In the genomic region with DNA sequence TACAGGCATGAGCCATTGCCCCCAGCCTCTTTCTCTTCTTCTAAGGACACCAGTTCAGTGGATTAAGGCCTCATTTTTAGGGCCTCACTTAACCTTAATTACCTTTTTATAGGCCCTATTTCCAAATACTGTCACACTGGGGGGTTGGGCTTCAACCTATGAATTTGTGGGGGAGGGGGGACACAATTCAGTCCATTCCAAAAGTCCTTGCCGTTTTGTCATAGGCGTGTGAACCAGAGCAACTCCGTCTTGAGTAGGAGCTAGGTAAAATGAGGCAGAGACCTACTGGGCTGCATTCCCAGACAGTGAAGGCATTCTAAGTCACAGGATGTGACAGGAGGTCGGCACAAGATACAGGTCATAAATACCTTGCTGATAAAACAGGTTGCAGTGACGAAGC, we compare ENCODE assay signal across 1 cellular context.
TF ChIP-seq lines count a peak whose summit lies in the region.

No MANE protein-coding gene starts in this region.

TF ChIP-seq in K562, 482 proteins besides CTCF, POLR2A, EP300 and RAD21 (continued from another document and continues in another):
- TF ChIP-seq, protein P1, sequence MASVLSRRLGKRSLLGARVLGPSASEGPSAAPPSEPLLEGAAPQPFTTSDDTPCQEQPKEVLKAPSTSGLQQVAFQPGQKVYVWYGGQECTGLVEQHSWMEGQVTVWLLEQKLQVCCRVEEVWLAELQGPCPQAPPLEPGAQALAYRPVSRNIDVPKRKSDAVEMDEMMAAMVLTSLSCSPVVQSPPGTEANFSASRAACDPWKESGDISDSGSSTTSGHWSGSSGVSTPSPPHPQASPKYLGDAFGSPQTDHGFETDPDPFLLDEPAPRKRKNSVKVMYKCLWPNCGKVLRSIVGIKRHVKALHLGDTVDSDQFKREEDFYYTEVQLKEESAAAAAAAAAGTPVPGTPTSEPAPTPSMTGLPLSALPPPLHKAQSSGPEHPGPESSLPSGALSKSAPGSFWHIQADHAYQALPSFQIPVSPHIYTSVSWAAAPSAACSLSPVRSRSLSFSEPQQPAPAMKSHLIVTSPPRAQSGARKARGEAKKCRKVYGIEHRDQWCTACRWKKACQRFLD (CRISPR knock-in tag; IDR thresholded peaks at IDR 0.05): 0 out of 2 replicates have a peak, but pooled peaks have one; percentile 26
- TF ChIP-seq ZBTB26 (CRISPR knock-in tag; IDR thresholded peaks at IDR 0.05) (0 out of 2 replicates have a peak, but pooled peaks have one; percentile 10), HES1 (IDR thresholded peaks at IDR 0.05; ENCODE audit: low read depth) (no peak), TEAD2 (tag; IDR thresholded peaks at IDR 0.05) (peak; percentile 75; the same call in 1 of the 2 replicates), LCOR (CRISPR knock-in tag; IDR thresholded peaks at IDR 0.05) (no peak), HNRNPK (IDR thresholded peaks at IDR 0.05; ENCODE audit: low read depth, low read length, poor library complexity, severe bottlenecking) (no peak), SIRT6 (IDR thresholded peaks at IDR 0.05; ENCODE audit: low read depth, low read length) (no peak), PBX2 (CRISPR knock-in tag; IDR thresholded peaks at IDR 0.05; ENCODE audit: low read depth) (no peak), PBX2 (tag; conservative IDR thresholded peaks at IDR 0.05; ENCODE audit: low read depth) (peak; percentile 38; the same call in 1 of the 2 replicates), MECOM (CRISPR knock-in tag; IDR thresholded peaks at IDR 0.05) (peak; percentile 79), NR3C1 (CRISPR knock-in tag; IDR thresholded peaks at IDR 0.05) (no peak), NR2C1 (IDR thresholded peaks at IDR 0.05) (no peak), NR2C1 (tag; IDR thresholded peaks at IDR 0.05) (peak; percentile 86), NFE2L1 (tag; IDR thresholded peaks at IDR 0.05; ENCODE audit: borderline replicate concordance, low read depth) (peak; percentile 44; the same call in 1 of the 2 replicates), DIDO1 (tag; IDR thresholded peaks at IDR 0.05; ENCODE audit: low read depth) (peak; percentile 57; the same call in 1 of the 2 replicates), BMI1 (IDR thresholded peaks at IDR 0.05; ENCODE audit: low read length) (no peak), E2F3 (CRISPR knock-in tag; IDR thresholded peaks at IDR 0.05) (peak; percentile 49; the same call in 1 of the 2 replicates), TCFL5 (CRISPR knock-in tag; conservative IDR thresholded peaks at IDR 0.05) (no peak), MEF2D (tag; conservative IDR thresholded peaks at IDR 0.05; ENCODE audit: low read depth) (peak; percentile 92), PTTG1 (tag; IDR thresholded peaks at IDR 0.05; ENCODE audit: low read depth) (peak; percentile 94), FOXP1 (CRISPR knock-in tag; IDR thresholded peaks at IDR 0.05) (no peak), DDX20 (tag; IDR thresholded peaks at IDR 0.05; ENCODE audit: low read depth) (peak; percentile 93), GTF2A2 (tag; IDR thresholded peaks at IDR 0.05) (peak; percentile 57; the same call in 1 of the 2 replicates), ZNF384 (IDR thresholded peaks at IDR 0.05; ENCODE audit: low read depth, low read length) (no peak), PTRF (tag; IDR thresholded peaks at IDR 0.05) (peak; percentile 95), NCOA1 (IDR thresholded peaks at IDR 0.05; ENCODE audit: low read depth) (no peak), CREBBP (IDR thresholded peaks at IDR 0.05; ENCODE audit: low read depth, low read length) (no peak), DMBX1 (CRISPR knock-in tag; IDR thresholded peaks at IDR 0.05; ENCODE audit: borderline replicate concordance) (peak; percentile 83), ZBTB49 (CRISPR knock-in tag; IDR thresholded peaks at IDR 0.05; ENCODE audit: borderline replicate concordance) (no peak), CXXC5 (CRISPR knock-in tag; IDR thresholded peaks at IDR 0.05) (peak; percentile 25; the same call in 1 of the 2 replicates), ZNF133 (CRISPR knock-in tag; IDR thresholded peaks at IDR 0.05) (no peak), KLF6 (CRISPR knock-in tag; IDR thresholded peaks at IDR 0.05; ENCODE audit: borderline replicate concordance) (peak; percentile 69; the same call in 1 of the 2 replicates)
- TF ChIP-seq, protein P2, sequence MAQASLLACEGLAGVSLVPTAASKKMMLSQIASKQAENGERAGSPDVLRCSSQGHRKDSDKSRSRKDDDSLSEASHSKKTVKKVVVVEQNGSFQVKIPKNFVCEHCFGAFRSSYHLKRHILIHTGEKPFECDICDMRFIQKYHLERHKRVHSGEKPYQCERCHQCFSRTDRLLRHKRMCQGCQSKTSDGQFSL (CRISPR knock-in tag; IDR thresholded peaks at IDR 0.05): no peak
- TF ChIP-seq, protein P2 (tag; IDR thresholded peaks at IDR 0.05): peak in 1 of 2 experiments; percentile 87; a peak in 2 of 4 replicates
- TF ChIP-seq, protein P3, sequence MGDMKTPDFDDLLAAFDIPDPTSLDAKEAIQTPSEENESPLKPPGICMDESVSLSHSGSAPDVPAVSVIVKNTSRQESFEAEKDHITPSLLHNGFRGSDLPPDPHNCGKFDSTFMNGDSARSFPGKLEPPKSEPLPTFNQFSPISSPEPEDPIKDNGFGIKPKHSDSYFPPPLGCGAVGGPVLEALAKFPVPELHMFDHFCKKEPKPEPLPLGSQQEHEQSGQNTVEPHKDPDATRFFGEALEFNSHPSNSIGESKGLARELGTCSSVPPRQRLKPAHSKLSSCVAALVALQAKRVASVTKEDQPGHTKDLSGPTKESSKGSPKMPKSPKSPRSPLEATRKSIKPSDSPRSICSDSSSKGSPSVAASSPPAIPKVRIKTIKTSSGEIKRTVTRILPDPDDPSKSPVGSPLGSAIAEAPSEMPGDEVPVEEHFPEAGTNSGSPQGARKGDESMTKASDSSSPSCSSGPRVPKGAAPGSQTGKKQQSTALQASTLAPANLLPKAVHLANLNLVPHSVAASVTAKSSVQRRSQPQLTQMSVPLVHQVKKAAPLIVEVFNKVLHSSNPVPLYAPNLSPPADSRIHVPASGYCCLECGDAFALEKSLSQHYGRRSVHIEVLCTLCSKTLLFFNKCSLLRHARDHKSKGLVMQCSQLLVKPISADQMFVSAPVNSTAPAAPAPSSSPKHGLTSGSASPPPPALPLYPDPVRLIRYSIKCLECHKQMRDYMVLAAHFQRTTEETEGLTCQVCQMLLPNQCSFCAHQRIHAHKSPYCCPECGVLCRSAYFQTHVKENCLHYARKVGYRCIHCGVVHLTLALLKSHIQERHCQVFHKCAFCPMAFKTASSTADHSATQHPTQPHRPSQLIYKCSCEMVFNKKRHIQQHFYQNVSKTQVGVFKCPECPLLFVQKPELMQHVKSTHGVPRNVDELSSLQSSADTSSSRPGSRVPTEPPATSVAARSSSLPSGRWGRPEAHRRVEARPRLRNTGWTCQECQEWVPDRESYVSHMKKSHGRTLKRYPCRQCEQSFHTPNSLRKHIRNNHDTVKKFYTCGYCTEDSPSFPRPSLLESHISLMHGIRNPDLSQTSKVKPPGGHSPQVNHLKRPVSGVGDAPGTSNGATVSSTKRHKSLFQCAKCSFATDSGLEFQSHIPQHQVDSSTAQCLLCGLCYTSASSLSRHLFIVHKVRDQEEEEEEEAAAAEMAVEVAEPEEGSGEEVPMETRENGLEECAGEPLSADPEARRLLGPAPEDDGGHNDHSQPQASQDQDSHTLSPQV (IDR thresholded peaks at IDR 0.05): peak; percentile 82
- TF ChIP-seq, protein P4, sequence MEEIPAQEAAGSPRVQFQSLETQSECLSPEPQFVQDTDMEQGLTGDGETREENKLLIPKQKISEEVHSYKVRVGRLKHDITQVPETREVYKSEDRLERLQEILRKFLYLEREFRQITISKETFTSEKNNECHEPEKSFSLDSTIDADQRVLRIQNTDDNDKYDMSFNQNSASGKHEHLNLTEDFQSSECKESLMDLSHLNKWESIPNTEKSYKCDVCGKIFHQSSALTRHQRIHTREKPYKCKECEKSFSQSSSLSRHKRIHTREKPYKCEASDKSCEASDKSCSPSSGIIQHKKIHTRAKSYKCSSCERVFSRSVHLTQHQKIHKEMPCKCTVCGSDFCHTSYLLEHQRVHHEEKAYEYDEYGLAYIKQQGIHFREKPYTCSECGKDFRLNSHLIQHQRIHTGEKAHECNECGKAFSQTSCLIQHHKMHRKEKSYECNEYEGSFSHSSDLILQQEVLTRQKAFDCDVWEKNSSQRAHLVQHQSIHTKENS (CRISPR knock-in tag; IDR thresholded peaks at IDR 0.05): no peak
- TF ChIP-seq, protein P5, sequence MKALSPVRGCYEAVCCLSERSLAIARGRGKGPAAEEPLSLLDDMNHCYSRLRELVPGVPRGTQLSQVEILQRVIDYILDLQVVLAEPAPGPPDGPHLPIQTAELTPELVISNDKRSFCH (CRISPR knock-in tag; IDR thresholded peaks at IDR 0.05): no peak
- TF ChIP-seq, protein P5 (tag; IDR thresholded peaks at IDR 0.05): peak; percentile 95
- TF ChIP-seq, protein P6, sequence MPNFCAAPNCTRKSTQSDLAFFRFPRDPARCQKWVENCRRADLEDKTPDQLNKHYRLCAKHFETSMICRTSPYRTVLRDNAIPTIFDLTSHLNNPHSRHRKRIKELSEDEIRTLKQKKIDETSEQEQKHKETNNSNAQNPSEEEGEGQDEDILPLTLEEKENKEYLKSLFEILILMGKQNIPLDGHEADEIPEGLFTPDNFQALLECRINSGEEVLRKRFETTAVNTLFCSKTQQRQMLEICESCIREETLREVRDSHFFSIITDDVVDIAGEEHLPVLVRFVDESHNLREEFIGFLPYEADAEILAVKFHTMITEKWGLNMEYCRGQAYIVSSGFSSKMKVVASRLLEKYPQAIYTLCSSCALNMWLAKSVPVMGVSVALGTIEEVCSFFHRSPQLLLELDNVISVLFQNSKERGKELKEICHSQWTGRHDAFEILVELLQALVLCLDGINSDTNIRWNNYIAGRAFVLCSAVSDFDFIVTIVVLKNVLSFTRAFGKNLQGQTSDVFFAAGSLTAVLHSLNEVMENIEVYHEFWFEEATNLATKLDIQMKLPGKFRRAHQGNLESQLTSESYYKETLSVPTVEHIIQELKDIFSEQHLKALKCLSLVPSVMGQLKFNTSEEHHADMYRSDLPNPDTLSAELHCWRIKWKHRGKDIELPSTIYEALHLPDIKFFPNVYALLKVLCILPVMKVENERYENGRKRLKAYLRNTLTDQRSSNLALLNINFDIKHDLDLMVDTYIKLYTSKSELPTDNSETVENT (CRISPR knock-in tag; IDR thresholded peaks at IDR 0.05): no peak
- TF ChIP-seq, protein P7, sequence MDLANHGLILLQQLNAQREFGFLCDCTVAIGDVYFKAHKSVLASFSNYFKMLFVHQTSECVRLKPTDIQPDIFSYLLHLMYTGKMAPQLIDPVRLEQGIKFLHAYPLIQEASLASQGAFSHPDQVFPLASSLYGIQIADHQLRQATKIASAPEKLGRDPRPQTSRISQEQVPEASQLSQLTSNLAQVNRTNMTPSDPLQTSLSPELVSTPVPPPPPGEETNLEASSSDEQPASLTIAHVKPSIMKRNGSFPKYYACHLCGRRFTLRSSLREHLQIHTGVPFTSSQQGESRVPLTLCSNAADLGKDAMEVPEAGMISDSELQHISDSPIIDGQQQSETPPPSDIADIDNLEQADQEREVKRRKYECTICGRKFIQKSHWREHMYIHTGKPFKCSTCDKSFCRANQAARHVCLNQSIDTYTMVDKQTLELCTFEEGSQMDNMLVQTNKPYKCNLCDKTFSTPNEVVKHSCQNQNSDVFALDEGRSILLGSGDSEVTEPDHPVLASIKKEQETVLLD (IDR thresholded peaks at IDR 0.05): no peak
